13 cellular contexts compared by ENCODE assay signal in genomic region chr5:116696356-116696755, GRCh38.
DNase-seq lines count a peak whose midpoint lies in the region; ATAC-seq lines count a peak whose summit lies in the region.
"Had no signal": no experiment of that assay in that cellular context is flagged by ENCODE, and none has a peak within 500 bp of the region (broad histone marks: within the 10 kb centered on the region; RNA-seq: fewer than 3 reads in every experiment).

No MANE protein-coding gene starts in this region.

- H3K4me1 ChIP-seq in iPS DF 6.9 (ENCODE audit: control insufficient read depth, insufficient read depth, low read length) = no peaks in the 10 kb centered on the region
- H3K4me1 ChIP-seq: spleen had no signal

- intact Hi-C loops in left colon (cut with DNase I, micrococcal nuclease) = no loop called here

- H3K27ac ChIP-seq in iPS DF 6.9 (ENCODE audit: low read length) = no peak overlapping the region
- H3K27ac ChIP-seq: spleen had no signal

- no peaks in the 10 kb centered on the region for H3K9me3 ChIP-seq in iPS DF 6.9 (ENCODE audit: control insufficient read depth, insufficient read depth, low read length)
- H3K9me3 ChIP-seq: spleen had no signal

- no peaks in the 10 kb centered on the region for H3K36me3 ChIP-seq in iPS DF 6.9 (ENCODE audit: control insufficient read depth, insufficient read depth, low read length)
- H3K36me3 ChIP-seq: spleen had no signal

- H3K27me3 ChIP-seq in iPS DF 6.9 (ENCODE audit: control insufficient read depth, insufficient read depth, low read length) = no peaks in the 10 kb centered on the region
- H3K27me3 ChIP-seq: spleen had no signal

- no CpG with 5 or more reads among the region's 5 CpGs for WGBS in iPS DF 6.9 (ENCODE audit: insufficient coverage, insufficient read length)

- DNase-seq in iPS DF 6.9 (ENCODE audit: low read depth, low spot score) = peak; percentile 25
- DNase-seq in activated T-cell treated with anti-CD3 and anti-CD28 coated beads, Interleukin-2, amount 50 U/mL, for 48 hours = no peak
- no peak for DNase-seq in H4 (ENCODE audit: low spot score)
- DNase-seq in left colon = no peak
- no peak for DNase-seq in activated CD8-positive, alpha-beta memory T cell treated with anti-CD3 and anti-CD28 coated beads, Interleukin-2, amount 50 U/mL, for 48 hours
- DNase-seq: activated B cell treated with CpG ODN at 0.5 μM for 24 hours; activated naive CD4-positive, alpha-beta T cell; CD4-positive, CD25-positive, alpha-beta regulatory T cell; NCI-H187 treated with DMSO at 0.1 percent for 48 hours; spleen had no signal

- peak; percentile 66 for ATAC-seq in GM18520 (IDR thresholded peaks at IDR 0.05; ENCODE audit: unreplicated experiment)
- peak; percentile 77 for ATAC-seq in GM21786 (IDR thresholded peaks at IDR 0.05; ENCODE audit: unreplicated experiment)
- peak; percentile 69 for ATAC-seq in HG03159 (IDR thresholded peaks at IDR 0.05; ENCODE audit: unreplicated experiment)
- no peak for ATAC-seq in left colon

- H3K4me3 ChIP-seq in iPS DF 6.9 (ENCODE audit: low read length) = no peak overlapping the region
- H3K4me3 ChIP-seq: spleen had no signal
